ENCODE assay signal across 10 cellular contexts in the genomic region with DNA sequence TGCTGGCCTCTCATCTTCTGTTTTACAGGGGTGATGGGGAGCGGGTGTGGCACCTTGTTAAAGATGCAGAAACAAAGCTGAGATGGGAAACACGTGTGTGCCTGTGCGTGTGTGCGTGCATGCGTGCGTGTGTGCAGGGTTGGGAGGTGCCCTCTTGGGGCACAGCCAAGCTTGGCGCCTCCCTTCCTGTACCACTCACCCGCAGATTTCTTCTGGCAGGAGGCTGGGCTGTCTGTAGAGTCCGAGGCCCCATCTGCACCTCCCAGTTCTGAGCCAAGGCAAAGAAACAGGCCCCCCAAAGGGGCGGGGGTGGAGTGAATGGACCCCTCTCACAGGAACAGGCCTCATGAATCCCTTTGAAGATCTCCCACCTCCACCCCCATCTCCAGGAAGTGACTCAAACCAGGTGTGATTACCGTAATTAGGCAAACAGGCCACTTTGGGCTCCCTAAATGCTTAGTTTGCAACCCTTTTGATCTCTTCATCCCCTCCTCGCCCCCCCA. TPM values are rescaled to one million over a fixed set of nuclear protein-coding genes. Genes with fewer than 3 reads are reported as not detected.
A peak's percentile ranks its signal among the peaks of the same experiment; 100 is the strongest.
DNase-seq lines count a peak whose midpoint lies in the region; ATAC-seq, FAIRE-seq and TF ChIP-seq lines count a peak whose summit lies in the region.
"Had no signal": no experiment of that assay in that cellular context is flagged by ENCODE, and none has a peak within 500 bp of the region (broad histone marks: within the 10 kb centered on the region; RNA-seq: fewer than 3 reads in every experiment).

No MANE protein-coding gene starts in this region.

- no peaks in the 10 kb centered on the region for H4K20me1 ChIP-seq in endothelial cell of umbilical vein (replicated peaks; ENCODE audit: control insufficient read depth, extremely low read depth, insufficient read depth, low read length)

- CTCF ChIA-PET in activated CD4-positive, alpha-beta T cell treated with anti-CD3 and anti-CD28 coated beads, Interleukin-2, amount 10 ng/mL, durations not matched to agents 7 days and 5 days (lab: Charles Lee) = interaction anchor here (1.3 to 4.7 kb wide), 6 partner anchors 15 to 82 kb away, joined by 3 to 23 read pairs (median 4); no protein-coding TSS in a partner anchor
- CTCF ChIA-PET in endothelial cell of umbilical vein (lab: Charles Lee) = interaction anchor here (1.2 to 9.5 kb wide), 3 partner anchors 19 to 54 kb away, joined by 3 to 148 read pairs (median 3); no protein-coding TSS in a partner anchor

- peaks cover 13% of the 10 kb centered on the region for H3K36me3 Mint-ChIP-seq in activated CD4-positive, alpha-beta T cell treated with anti-CD3 and anti-CD28 coated beads, Interleukin-2, amount 10 ng/mL, durations not matched to agents 7 days and 5 days (ENCODE audit: low read depth)

- H3K27ac Mint-ChIP-seq in activated CD4-positive, alpha-beta T cell treated with anti-CD3 and anti-CD28 coated beads, Interleukin-2, amount 10 ng/mL, durations not matched to agents 7 days and 5 days = peak overlapping the region; percentile 98

- no peak overlapping the region for H3K9ac ChIP-seq in endothelial cell of umbilical vein (replicated peaks; ENCODE audit: extremely low read depth, insufficient read depth, low read length)

- H3K27me3 Mint-ChIP-seq in activated CD4-positive, alpha-beta T cell treated with anti-CD3 and anti-CD28 coated beads, Interleukin-2, amount 10 ng/mL, durations not matched to agents 7 days and 5 days = no peaks in the 10 kb centered on the region

- H3K9me1 ChIP-seq in endothelial cell of umbilical vein (replicated peaks; ENCODE audit: control insufficient read depth, extremely low read depth, insufficient read depth, low read length) = no peaks in the 10 kb centered on the region

- ATAC-seq in gastrocnemius medialis = no peak
- no peak for ATAC-seq in HG03469 (IDR thresholded peaks at IDR 0.05; ENCODE audit: unreplicated experiment)

- H3K9me3 Mint-ChIP-seq in activated CD4-positive, alpha-beta T cell treated with anti-CD3 and anti-CD28 coated beads, Interleukin-2, amount 10 ng/mL, durations not matched to agents 7 days and 5 days = no peaks in the 10 kb centered on the region

- H3K36me3 ChIP-seq in endothelial cell of umbilical vein (ENCODE audit: control insufficient read depth in 2 of 2, extremely low read depth in 1 of 2, insufficient read depth in 2 of 2, low read length in 2 of 2) (no peaks in the 10 kb centered on the region), gastrocnemius medialis (no peaks in the 10 kb centered on the region)
- H3K36me3 ChIP-seq: pancreas had no signal

- no peak for TF ChIP-seq CTCF in endothelial cell of umbilical vein (IDR thresholded peaks at IDR 0.05; ENCODE audit: extremely low read depth in 1 of 2, insufficient read depth in 1 of 2, low read depth in 1 of 2, low read length in 2 of 2)
- TF ChIP-seq CTCF in gastrocnemius medialis (IDR thresholded peaks at IDR 0.05 in 4 of 5, conservative IDR thresholded peaks at IDR 0.05 in 1 of 5) = no peak

- peaks cover 95% of the 10 kb centered on the region for H3K4me1 Mint-ChIP-seq in activated CD4-positive, alpha-beta T cell treated with anti-CD3 and anti-CD28 coated beads, Interleukin-2, amount 10 ng/mL, durations not matched to agents 7 days and 5 days

- intact Hi-C loops in endothelial cell of umbilical vein (cut with micrococcal nuclease) (no loop called here), gastrocnemius medialis (cut with DNase I; ENCODE audit: low total_unique reads) (no loop called here)

- no peak for TF ChIP-seq POLR2A in endothelial cell of umbilical vein (IDR thresholded peaks at IDR 0.05; ENCODE audit: low read depth, low read length)
- TF ChIP-seq POLR2A in gastrocnemius medialis (IDR thresholded peaks at IDR 0.05) = no peak

- H3K4me3 Mint-ChIP-seq in activated CD4-positive, alpha-beta T cell treated with anti-CD3 and anti-CD28 coated beads, Interleukin-2, amount 10 ng/mL, durations not matched to agents 7 days and 5 days = peak overlapping the region; percentile 43

- H3K27me3 ChIP-seq in endothelial cell of umbilical vein (ENCODE audit: control insufficient read depth in 2 of 2, insufficient read depth in 2 of 2, low read length in 2 of 2) = peaks cover 0 to 2% of the 10 kb centered on the region in 2 experiments
- H3K27me3 ChIP-seq in gastrocnemius medialis = no peaks in the 10 kb centered on the region
- H3K27me3 ChIP-seq: pancreas had no signal

- BruUV-seq in endothelial cell of umbilical vein (replicated peaks; lab: Mats Ljungman, UMichigan) = no TSS peak

- H3K4me1 ChIP-seq in endothelial cell of umbilical vein (ENCODE audit: control insufficient read depth, extremely low read depth, insufficient read depth, low read length) (no peaks in the 10 kb centered on the region), gastrocnemius medialis (peaks cover 0 to 10% of the 10 kb centered on the region in 2 donors)
- H3K4me1 ChIP-seq: pancreas had no signal

- H2AFZ ChIP-seq in endothelial cell of umbilical vein (ENCODE audit: low read depth, low read length) = no peak overlapping the region

- H3K27ac ChIP-seq in endothelial cell of umbilical vein (ENCODE audit: insufficient read depth, low read depth, low read length) = no peak overlapping the region
- H3K27ac ChIP-seq in gastrocnemius medialis = no peak overlapping the region
- H3K27ac ChIP-seq: pancreas had no signal

- POLR2A ChIA-PET in activated CD4-positive, alpha-beta T cell treated with anti-CD3 and anti-CD28 coated beads, Interleukin-2, amount 10 ng/mL, durations not matched to agents 7 days and 5 days (lab: Charles Lee) = interaction anchor here (1.1 to 1.4 kb wide), 3 partner anchors 37 to 53 kb away, joined by 4 to 5 read pairs (median 4); no protein-coding TSS in a partner anchor
- POLR2A ChIA-PET in endothelial cell of umbilical vein (lab: Charles Lee) = no interaction called here

- no peak overlapping the region for H3K4me2 ChIP-seq in endothelial cell of umbilical vein (ENCODE audit: insufficient read depth, low read length)

- no peaks in the 10 kb centered on the region for H3K79me2 ChIP-seq in endothelial cell of umbilical vein (ENCODE audit: control insufficient read depth, insufficient read depth, low read length)

- FAIRE-seq in endothelial cell of umbilical vein (lab: Jason Lieb, UNC) = peak; percentile 15
- FAIRE-seq: pancreas had no signal

- dilution Hi-C loops in endothelial cell of umbilical vein (cut with MboI; ENCODE audit: extremely low pct_ligation_motif_present, low sequenced_read_pairs) = no loop called here

- H3K4me3 ChIP-seq in Jurkat, Clone E6-1 (ENCODE audit: low read length) = peak overlapping the region; percentile 13
- H3K4me3 ChIP-seq in endothelial cell of umbilical vein (replicated peaks in 1 of 3; ENCODE audit: insufficient read depth in 1 of 3, low read depth in 1 of 3, low read length in 3 of 3) = no peak overlapping the region
- no peak overlapping the region for H3K4me3 ChIP-seq in gastrocnemius medialis
- H3K4me3 ChIP-seq: pancreas had no signal

- in situ Hi-C loops in gastrocnemius medialis (cut with MboI; ENCODE audit: low sequenced_read_pairs in 4 of 4) = no loop called here

- peak; percentile 63 for DNase-seq in Jurkat, Clone E6-1 (ENCODE audit: low read depth, low spot score)
- DNase-seq in activated CD4-positive, alpha-beta T cell treated with anti-CD3 and anti-CD28 coated beads, Interleukin-2, amount 10 ng/mL, durations not matched to agents 7 days and 5 days = peak; percentile 92
- DNase-seq in endothelial cell of umbilical vein (ENCODE audit: low read depth, low spot score) (no peak), gastrocnemius medialis (no peak), amygdala (lab: John Stamatoyannopoulos, UW) (no peak), SKM-1 (lab: John Stamatoyannopoulos, UW; ENCODE audit: unreplicated experiment) (no peak)
- DNase-seq in stimulated activated CD4-positive, alpha-beta T cell treated with anti-CD3 and anti-CD28 coated beads, TNF-alpha, amount 100 ng/mL, for 24 hours (ENCODE audit: low read depth in 3 of 3) = peak; percentile 70 to 89 (median 70)
- DNase-seq: pancreas had no signal

- H3K9me3 ChIP-seq in endothelial cell of umbilical vein (replicated peaks; ENCODE audit: control insufficient read depth, insufficient read depth, low read length) (no peaks in the 10 kb centered on the region), gastrocnemius medialis (no peaks in the 10 kb centered on the region)
- H3K9me3 ChIP-seq: pancreas had no signal

TF ChIP-seq in endothelial cell of umbilical vein, 7 proteins besides CTCF, POLR2A, EP300 and RAD21 (continues in another document):
- TF ChIP-seq, protein P1, sequence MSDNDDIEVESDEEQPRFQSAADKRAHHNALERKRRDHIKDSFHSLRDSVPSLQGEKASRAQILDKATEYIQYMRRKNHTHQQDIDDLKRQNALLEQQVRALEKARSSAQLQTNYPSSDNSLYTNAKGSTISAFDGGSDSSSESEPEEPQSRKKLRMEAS (IDR thresholded peaks at IDR 0.05; ENCODE audit: insufficient read depth, insufficient read length) = peak; percentile 14

RNA-seq across cellular contexts. Expression of a gene that starts 20.9 kb away (rescaled TPM):
- 1.0 TPM for polyA plus RNA-seq in Jurkat, Clone E6-1 (2012; ENCODE audit: insufficient read depth, insufficient read length)
- total RNA-seq in activated CD4-positive, alpha-beta T cell treated with anti-CD3 and anti-CD28 coated beads, Interleukin-2, amount 10 ng/mL, durations not matched to agents 7 days and 5 days = 1 to 10 TPM; 3.5 to 3.7 TPM
- total RNA-seq in endothelial cell of umbilical vein (not detected in 2 replicates), gastrocnemius medialis (under 1 TPM in 1 of 4 donors, not detected in 3; 0.18 TPM)
- not detected in 2 replicates for polyA plus RNA-seq in endothelial cell of umbilical vein
- not detected in 2 replicates for polyA plus RNA-seq in endothelial cell of umbilical vein (2011; cell fraction: cytosol; rRNA removed)
- not detected in 2 replicates for polyA plus RNA-seq in endothelial cell of umbilical vein (2011; cell fraction: nucleus; rRNA removed)
- polyA plus RNA-seq in endothelial cell of umbilical vein (2012) = not detected in 2 replicates
- not detected in 2 replicates for polyA minus RNA-seq in endothelial cell of umbilical vein
- 10.8 TPM for polyA minus RNA-seq in endothelial cell of umbilical vein (2011; cell fraction: cytosol; rRNA and poly(A)+ RNA removed)
- polyA minus RNA-seq in endothelial cell of umbilical vein (2011; cell fraction: nucleus; rRNA and poly(A)+ RNA removed) = not detected in 2 replicates
- total RNA-seq: RPMI7951 had no signal
- polyA plus RNA-seq: pancreas had no signal

RNA-seq across cellular contexts. Expression of a gene that starts 37.3 kb away (rescaled TPM):
- polyA plus RNA-seq in Jurkat, Clone E6-1 (2012; ENCODE audit: insufficient read depth, insufficient read length) = 9.5 TPM
- 10 to 100 TPM; 65.2 to 67.9 TPM for total RNA-seq in activated CD4-positive, alpha-beta T cell treated with anti-CD3 and anti-CD28 coated beads, Interleukin-2, amount 10 ng/mL, durations not matched to agents 7 days and 5 days
- total RNA-seq in endothelial cell of umbilical vein (585 and 618 TPM in 2 replicates), gastrocnemius medialis (10 to 100 TPM; 14.5 to 56.8 (median 36.5) TPM)
- 369 and 377 TPM in 2 replicates for polyA plus RNA-seq in endothelial cell of umbilical vein
- 416 and 442 TPM in 2 replicates for polyA plus RNA-seq in endothelial cell of umbilical vein (2011; cell fraction: cytosol; rRNA removed)
- polyA plus RNA-seq in endothelial cell of umbilical vein (2011; cell fraction: nucleus; rRNA removed) = 150 and 157 TPM in 2 replicates
- polyA plus RNA-seq in endothelial cell of umbilical vein (2012) = 404 and 527 TPM in 2 replicates
- polyA minus RNA-seq in endothelial cell of umbilical vein = 329 and 350 TPM in 2 replicates
- polyA minus RNA-seq in endothelial cell of umbilical vein (2011; cell fraction: cytosol; rRNA and poly(A)+ RNA removed) = not detected
- 59.6 and 64.4 TPM in 2 replicates for polyA minus RNA-seq in endothelial cell of umbilical vein (2011; cell fraction: nucleus; rRNA and poly(A)+ RNA removed)

Comparison
In these comparisons a context has a peak if more than half of its experiments do, and no peak if none do; other contexts are left out.
1. DNase-seq: peak in Jurkat, Clone E6-1 (single experiment), activated CD4-positive, alpha-beta T cell treated with anti-CD3 and anti-CD28 coated beads, Interleukin-2, amount 10 ng/mL, durations not matched to agents 7 days and 5 days (single experiment) and stimulated activated CD4-positive, alpha-beta T cell treated with anti-CD3 and anti-CD28 coated beads, TNF-alpha, amount 100 ng/mL, for 24 hours (3 of 3); none in endothelial cell of umbilical vein (single experiment), gastrocnemius medialis (0 of 2), amygdala (0 of 56) and SKM-1 (single experiment).